Comparison of ENCODE assay signal across 27 cellular contexts in genomic region chr18:74268933-74269620, GRCh38. TPM values are rescaled to one million over a fixed set of nuclear protein-coding genes. Genes with fewer than 3 reads are reported as not detected.
DNase-seq lines count a peak whose midpoint lies in the region; ATAC-seq and TF ChIP-seq lines count a peak whose summit lies in the region.
"Had no signal": no experiment of that assay in that cellular context is flagged by ENCODE, and none has a peak within 500 bp of the region (broad histone marks: within the 10 kb centered on the region; RNA-seq: fewer than 3 reads in every experiment).

No MANE protein-coding gene starts in this region.

- peaks cover 1 to 22% (median 5%) of the 10 kb centered on the region in 3 donors for H3K36me3 Mint-ChIP-seq in CD8-positive, alpha-beta memory T cell
- H3K36me3 Mint-ChIP-seq in H9 (ENCODE audit: insufficient read depth in 1 of 3, low read depth in 3 of 3) = peaks cover 3 to 9% (median 5%) of the 10 kb centered on the region in 3 experiments; a peak in 5 of 7 replicates

- no peaks in the 10 kb centered on the region for H3K27me3 Mint-ChIP-seq in CD8-positive, alpha-beta memory T cell
- no peaks in the 10 kb centered on the region for H3K27me3 Mint-ChIP-seq in H9 (ENCODE audit: low read depth)
- H3K27me3 Mint-ChIP-seq: activated naive CD4-positive, alpha-beta T cell treated with anti-CD3 and anti-CD28 coated beads, Interleukin-2, amount 50 U/mL, for 24 hours; CD4-positive, CD25-positive, alpha-beta regulatory T cell had no signal

- DNase-seq in CD8-positive, alpha-beta memory T cell = no peak
- DNase-seq in amniotic epithelial cell (ENCODE audit: low read depth) (peak; percentile 53), right cardiac atrium (peak; percentile 34 to 76 (median 51)), mucosa of descending colon (no peak), H9 (no peak)
- DNase-seq: activated CD4-positive, alpha-beta T cell treated with anti-CD3 and anti-CD28 coated beads for 1 hour; activated T-cell treated with anti-CD3 and anti-CD28 coated beads, Interleukin-2, amount 50 U/mL, for 72 hours; CD4-positive, CD25-positive, alpha-beta regulatory T cell; cortex of kidney; DMS79; head of caudate nucleus; immature natural killer cell; NCI-H1092; posterior cingulate gyrus; stimulated activated CD4-positive, alpha-beta T cell treated with anti-CD3 and anti-CD28 coated beads, Interleukin-2, amount 100 ng/mL, for 24 hours; stimulated activated naive CD4-positive, alpha-beta T cell treated with Interleukin-2 at 50 U/mL for 16 hours had no signal

- no peaks in the 10 kb centered on the region for H3K23me2 ChIP-seq in H9 (ENCODE audit: insufficient read length, low read depth, low read length, poor library complexity, severe bottlenecking)

- H3K9me3 ChIP-seq in CD8-positive, alpha-beta memory T cell (ENCODE audit: low read length) = no peaks in the 10 kb centered on the region
- H3K9me3 ChIP-seq in right cardiac atrium (ENCODE audit: control insufficient read depth, low read length) (no peaks in the 10 kb centered on the region), mucosa of descending colon (no peaks in the 10 kb centered on the region), H9 (ENCODE audit: control insufficient read depth, low read depth, low read length) (no peaks in the 10 kb centered on the region)
- H3K9me3 ChIP-seq: thyroid gland had no signal

- H3K27ac Mint-ChIP-seq in CD8-positive, alpha-beta memory T cell = peak overlapping the region in 2 of 8 donors; percentile 29 to 53
- no peak overlapping the region; a peak in 1 of 7 replicates for H3K27ac Mint-ChIP-seq in H9
- H3K27ac Mint-ChIP-seq: activated naive CD4-positive, alpha-beta T cell treated with anti-CD3 and anti-CD28 coated beads, Interleukin-2, amount 50 U/mL, for 24 hours; activated T-cell treated with anti-CD3 and anti-CD28 coated beads, Interleukin-2, amount 50 U/mL, for 72 hours; CD4-positive, CD25-positive, alpha-beta regulatory T cell had no signal

- H3K4me1 ChIP-seq in CD8-positive, alpha-beta memory T cell (ENCODE audit: insufficient read depth, low read length) = no peaks in the 10 kb centered on the region
- H3K4me1 ChIP-seq in right cardiac atrium (ENCODE audit: control insufficient read depth, insufficient read depth, low read length) (peaks cover 22% of the 10 kb centered on the region), mucosa of descending colon (ENCODE audit: low read depth) (peaks cover 7% of the 10 kb centered on the region), H9 (ENCODE audit: insufficient read depth, low read length) (peaks cover 10% of the 10 kb centered on the region; the same call in 1 of the 2 replicates)
- H3K4me1 ChIP-seq: thyroid gland had no signal

- no peak overlapping the region for H2AFZ ChIP-seq in H9 (ENCODE audit: low read length)

- no peak overlapping the region for H2BK20ac ChIP-seq in H9 (ENCODE audit: low read depth, low read length, poor library complexity, severe bottlenecking)

- CTCF ChIA-PET in CD8-positive, alpha-beta memory T cell (lab: Charles Lee) = interaction anchor here (0.9 kb wide), 1 partner anchor 73 kb away, joined by 3 read pairs; no protein-coding TSS in a partner anchor

- H2AK5ac ChIP-seq in H9 (ENCODE audit: insufficient read length, low read length) = no peak overlapping the region

- no peak overlapping the region for H3K56ac ChIP-seq in H9 (ENCODE audit: insufficient read length, low read depth, low read length)

- peak overlapping the region; percentile 67 for H3K27ac ChIP-seq in CD8-positive, alpha-beta memory T cell (ENCODE audit: low read depth, low read length)
- H3K27ac ChIP-seq in right cardiac atrium (ENCODE audit: low read length) (peak overlapping the region; percentile 30), H9 (ENCODE audit: insufficient read length, low read depth, low read length) (no peak overlapping the region)
- H3K27ac ChIP-seq: thyroid gland had no signal

- H4K20me1 ChIP-seq in H9 (ENCODE audit: control insufficient read depth, insufficient read depth, insufficient read length) = no peaks in the 10 kb centered on the region

- no peak overlapping the region for H4K91ac ChIP-seq in H9 (ENCODE audit: insufficient read length, low read depth, low read length)

- no peaks in the 10 kb centered on the region for H3K36me3 ChIP-seq in CD8-positive, alpha-beta memory T cell (ENCODE audit: insufficient read depth, low read length)
- H3K36me3 ChIP-seq in mucosa of descending colon (ENCODE audit: low read depth) = no peaks in the 10 kb centered on the region
- H3K36me3 ChIP-seq: thyroid gland had no signal

- intact Hi-C loops in right cardiac atrium (cut with DNase I) = no loop called here
- intact Hi-C loops in mucosa of descending colon (cut with DNase I, micrococcal nuclease) = no loop called here

- H3K4me2 ChIP-seq in H9 (ENCODE audit: insufficient read depth, insufficient read length, low read length) = no peak overlapping the region

- H3K4ac ChIP-seq in H9 (ENCODE audit: low read depth, low read length) = no peak overlapping the region

- H3K79me1 ChIP-seq in H9 (ENCODE audit: insufficient read depth, low read depth, low read length, poor library complexity, severe bottlenecking) = no peaks in the 10 kb centered on the region

- 38% methylated on average over 11 of the region's 11 CpGs for WGBS in right cardiac atrium
- WGBS in H9 (ENCODE audit: extremely low coverage, insufficient read length, low lambda C conversion rate) = no CpG with 5 or more reads among the region's 11 CpGs

- H3K9me3 Mint-ChIP-seq in CD8-positive, alpha-beta memory T cell = no peaks in the 10 kb centered on the region
- H3K9me3 Mint-ChIP-seq in H9 = no peaks in the 10 kb centered on the region
- H3K9me3 Mint-ChIP-seq: activated naive CD4-positive, alpha-beta T cell treated with anti-CD3 and anti-CD28 coated beads, Interleukin-2, amount 50 U/mL, for 24 hours; activated T-cell treated with anti-CD3 and anti-CD28 coated beads, Interleukin-2, amount 50 U/mL, for 72 hours; CD4-positive, CD25-positive, alpha-beta regulatory T cell; immature natural killer cell had no signal

- no peak overlapping the region for H2BK5ac ChIP-seq in H9 (ENCODE audit: insufficient read length, low read length)

- H3K14ac ChIP-seq in H9 (ENCODE audit: insufficient read depth, low read length) = no peak overlapping the region

- TF ChIP-seq CTCF in mucosa of descending colon (IDR thresholded peaks at IDR 0.05) (no peak), H9 (conservative IDR thresholded peaks at IDR 0.05) (no peak)

- H3K79me2 ChIP-seq in H9 (ENCODE audit: insufficient read depth, low read length) = peaks cover 23% of the 10 kb centered on the region; the same call in 1 of the 2 replicates

- no peak overlapping the region for H4K5ac ChIP-seq in H9 (ENCODE audit: insufficient read length, low read depth, low read length)

- no peak overlapping the region for H2BK120ac ChIP-seq in H9 (ENCODE audit: low read depth, low read length, poor library complexity, severe bottlenecking)

- no peak overlapping the region for H3K4me3 Mint-ChIP-seq in CD8-positive, alpha-beta memory T cell
- no peak overlapping the region for H3K4me3 Mint-ChIP-seq in H9
- H3K4me3 Mint-ChIP-seq: activated naive CD4-positive, alpha-beta T cell treated with anti-CD3 and anti-CD28 coated beads, Interleukin-2, amount 50 U/mL, for 24 hours; activated T-cell treated with anti-CD3 and anti-CD28 coated beads, Interleukin-2, amount 50 U/mL, for 72 hours; CD4-positive, CD25-positive, alpha-beta regulatory T cell; immature natural killer cell had no signal

- H3K4me3 ChIP-seq in CD8-positive, alpha-beta memory T cell (ENCODE audit: low read length) = no peak overlapping the region
- no peak overlapping the region for H3K4me3 ChIP-seq in right cardiac atrium (ENCODE audit: low read length)
- H3K4me3 ChIP-seq in mucosa of descending colon = no peak overlapping the region
- H3K4me3 ChIP-seq: thyroid gland had no signal

- peak; percentile 85 to 92 for ATAC-seq in right cardiac atrium
- peak; percentile 25 for ATAC-seq in mucosa of descending colon
- no peak for ATAC-seq in HG03432 (IDR thresholded peaks at IDR 0.05; ENCODE audit: unreplicated experiment)
- ATAC-seq in GM18870 (IDR thresholded peaks at IDR 0.05; ENCODE audit: unreplicated experiment) = no peak
- ATAC-seq in HG02970 (IDR thresholded peaks at IDR 0.05; ENCODE audit: low FRiP score, unreplicated experiment) = no peak
- ATAC-seq: activated T-cell treated with anti-CD3 and anti-CD28 coated beads, Interleukin-2, amount 50 U/mL, for 72 hours had no signal

- H3T11ph ChIP-seq in H9 (ENCODE audit: low read length) = no peak overlapping the region

- no peak overlapping the region for H2BK12ac ChIP-seq in H9 (ENCODE audit: insufficient read length, low read depth, low read length)

- no peak overlapping the region for H4K8ac ChIP-seq in H9 (replicated peaks; ENCODE audit: insufficient read length, low read depth, low read length)

- no peak overlapping the region for H2BK15ac ChIP-seq in H9 (ENCODE audit: low read depth, low read length)

- H3K23ac ChIP-seq in H9 (ENCODE audit: insufficient read length, low read depth, low read length) = no peak overlapping the region

- H3K18ac ChIP-seq in H9 (ENCODE audit: insufficient read length, low read depth, low read length) = no peak overlapping the region

- POLR2A ChIA-PET in CD8-positive, alpha-beta memory T cell (lab: Charles Lee) = no interaction called here

- no peak overlapping the region for H3K9ac ChIP-seq in H9 (ENCODE audit: extremely low read depth, insufficient read length, low read length)

- peaks cover 0 to 7% (median 0%) of the 10 kb centered on the region in 3 donors for H3K4me1 Mint-ChIP-seq in CD8-positive, alpha-beta memory T cell
- H3K4me1 Mint-ChIP-seq in H9 = peaks cover 22% of the 10 kb centered on the region in 2 experiments
- H3K4me1 Mint-ChIP-seq: immature natural killer cell had no signal

- H3K27me3 ChIP-seq in CD8-positive, alpha-beta memory T cell (ENCODE audit: insufficient read depth, low read length, poor library complexity, severe bottlenecking) = no peaks in the 10 kb centered on the region
- H3K27me3 ChIP-seq in right cardiac atrium (ENCODE audit: control insufficient read depth, insufficient read depth) (no peaks in the 10 kb centered on the region), H9 (ENCODE audit: insufficient read depth, low read length) (no peaks in the 10 kb centered on the region)
- H3K27me3 ChIP-seq: thyroid gland had no signal

RNA-seq across cellular contexts. Expression of gene CYB5A, which starts 22.7 kb away (rescaled TPM):
- total RNA-seq in CD8-positive, alpha-beta memory T cell = 10 to 100 TPM; 70.3 to 77.7 TPM
- 87.8 TPM for polyA plus RNA-seq in CD8-positive, alpha-beta memory T cell
- total RNA-seq in right cardiac atrium (10 to 100 TPM; 40.4 to 53.6 (median 48.8) TPM), mucosa of descending colon (100 to 1,000 TPM; 123 to 183 (median 126) TPM), H9 (2021) (87.9 and 93.2 TPM in 2 replicates)
- polyA plus RNA-seq in right cardiac atrium = 91.8 TPM

RNA-seq across cellular contexts. Expression of gene C18orf63, which starts 46.6 kb away (rescaled TPM):
- total RNA-seq in CD8-positive, alpha-beta memory T cell = not detected
- polyA plus RNA-seq in CD8-positive, alpha-beta memory T cell = not detected
- not detected for total RNA-seq in right cardiac atrium
- polyA plus RNA-seq in right cardiac atrium = not detected
- not detected for total RNA-seq in mucosa of descending colon
- not detected in 2 replicates for total RNA-seq in H9 (2021)
- total RNA-seq: activated T-cell treated with anti-CD3 and anti-CD28 coated beads, Interleukin-2, amount 50 U/mL, for 72 hours; CD4-positive, CD25-positive, alpha-beta regulatory T cell; H1; HT1080; NCI-H460; RPMI7951; skeletal muscle tissue; thyroid gland had no signal
- polyA plus RNA-seq: CD4-positive, CD25-positive, alpha-beta regulatory T cell; H1; immature natural killer cell; neural cell had no signal

Comparison
In these comparisons a context has a peak if more than half of its experiments do, and no peak if none do; other contexts are left out.
1. DNase-seq: peak in amniotic epithelial cell (single experiment) and right cardiac atrium (3 of 3); none in CD8-positive, alpha-beta memory T cell (0 of 5), mucosa of descending colon (0 of 3) and H9 (single experiment).
2. ATAC-seq: peak in right cardiac atrium (2 of 2) and mucosa of descending colon (single experiment); none in HG03432 (single experiment), GM18870 (single experiment) and HG02970 (single experiment).